ENCODE assay signal across 8 cellular contexts in the genomic region with DNA sequence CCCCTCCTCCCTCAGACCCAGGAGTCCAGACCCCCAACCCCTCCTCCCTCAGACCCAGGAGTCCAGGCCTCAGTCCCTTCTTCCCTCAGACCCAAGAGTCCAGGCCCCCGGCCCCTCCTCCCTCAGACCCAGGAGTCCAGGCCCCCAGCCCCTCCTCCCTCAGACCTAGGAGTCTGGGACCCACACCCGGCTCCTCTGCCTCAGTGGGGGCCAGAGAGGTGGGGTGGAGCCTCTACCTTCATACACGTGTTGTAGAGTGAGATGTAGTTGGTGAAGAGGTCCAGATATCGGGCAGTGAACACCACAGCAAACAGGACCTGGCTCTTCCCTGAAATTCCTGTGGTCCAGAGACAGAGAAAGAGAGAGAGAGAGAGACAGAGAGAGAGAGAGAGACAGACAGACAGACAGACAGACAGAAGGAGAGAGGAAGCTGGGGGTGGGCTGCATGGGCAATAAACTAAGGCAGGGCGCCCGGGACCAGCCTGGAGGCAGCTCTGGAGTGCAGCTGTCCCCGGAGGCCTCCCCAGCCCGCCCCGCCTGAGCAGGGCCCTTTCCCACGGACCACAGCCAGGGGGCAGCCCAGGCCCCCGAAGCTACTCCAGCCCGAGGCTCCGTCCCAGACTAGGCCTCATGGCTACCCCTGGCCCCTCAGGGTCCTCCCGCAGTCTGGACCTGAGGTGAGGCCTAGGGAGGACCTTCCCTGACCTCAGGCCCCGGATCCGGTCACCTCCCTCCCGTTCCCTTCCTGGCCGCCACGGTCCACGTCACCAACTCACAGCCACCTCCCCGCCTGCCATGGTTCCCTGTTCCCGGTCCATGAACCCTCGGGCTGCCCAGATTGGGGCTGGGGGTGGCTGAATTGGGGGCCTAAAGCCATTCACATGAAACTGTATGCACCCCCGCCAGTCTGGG. TPM values are rescaled to one million over a fixed set of nuclear protein-coding genes. Genes with fewer than 3 reads are reported as not detected.
A peak's percentile ranks its signal among the peaks of the same experiment; 100 is the strongest.
DNase-seq lines count a peak whose midpoint lies in the region; ATAC-seq, FAIRE-seq and TF ChIP-seq lines count a peak whose summit lies in the region.

No MANE protein-coding gene starts in this region.

- TF ChIP-seq CTCF in BE2C (IDR thresholded peaks at IDR 0.05; ENCODE audit: low read depth, low read length) (peak; percentile 66), mesothelial cell of epicardium (IDR thresholded peaks at IDR 0.05; ENCODE audit: unreplicated experiment) (peak; percentile 52)

- peak; percentile 95 for FAIRE-seq in endometrium (lab: Jason Lieb, UNC)

- H3K4me3 Mint-ChIP-seq in mesothelial cell of epicardium, result peak overlapping the region; percentile 96
- H3K4me3 Mint-ChIP-seq in stimulated activated naive B cell treated with anti-CD40 and anti-IgM and Interleukin-4, amounts not matched to agents 10 μg/mL and 1 μg/mL and 100 μg/mL, for 72 hours, result peak overlapping the region; percentile 93 to 99

- H3K4me3 ChIP-seq in BE2C (ENCODE audit: low read depth, low read length), result peak overlapping the region; percentile 75

- H3K27me3 ChIP-seq in BE2C, result peaks cover 19% of the 10 kb centered on the region

- peaks cover 30% of the 10 kb centered on the region for H3K36me3 ChIP-seq in BE2C

- peaks cover 10% of the 10 kb centered on the region for H3K4me1 ChIP-seq in BE2C

- ATAC-seq in GM19395 (IDR thresholded peaks at IDR 0.05; ENCODE audit: unreplicated experiment), result peak; percentile 58
- ATAC-seq in stimulated activated naive B cell treated with anti-CD40 and anti-IgM and Interleukin-4, amounts not matched to agents 10 μg/mL and 1 μg/mL and 100 μg/mL, for 72 hours (replicated peaks), result peak; percentile 71 to 74
- no peak for ATAC-seq in GM21423 (IDR thresholded peaks at IDR 0.05; ENCODE audit: unreplicated experiment)

- H3K4me1 Mint-ChIP-seq in mesothelial cell of epicardium, result peaks cover 28% of the 10 kb centered on the region
- peaks cover 26 to 45% of the 10 kb centered on the region in 2 donors for H3K4me1 Mint-ChIP-seq in stimulated activated naive B cell treated with anti-CD40 and anti-IgM and Interleukin-4, amounts not matched to agents 10 μg/mL and 1 μg/mL and 100 μg/mL, for 72 hours

- DNase-seq in BE2C (peak; percentile 80), NCI-H2171 treated with DMSO at 0.1 percent for 48 hours (lab: John Stamatoyannopoulos, UW) (peak; percentile 49), activated T-cell treated with anti-CD3 and anti-CD28 coated beads for 1 hour (ENCODE audit: low read depth) (peak; percentile 53), mesothelial cell of epicardium (ENCODE audit: low spot score in 2 of 2, unreplicated experiment in 2 of 2) (peak in 1 of 2 experiments; percentile 82)
- DNase-seq in stimulated activated naive B cell treated with anti-CD40 and anti-IgM and Interleukin-4, amounts not matched to agents 10 μg/mL and 1 μg/mL and 100 μg/mL, for 72 hours, result no peak

- H3K9me3 Mint-ChIP-seq in mesothelial cell of epicardium, result no peaks in the 10 kb centered on the region
- no peaks in the 10 kb centered on the region for H3K9me3 Mint-ChIP-seq in stimulated activated naive B cell treated with anti-CD40 and anti-IgM and Interleukin-4, amounts not matched to agents 10 μg/mL and 1 μg/mL and 100 μg/mL, for 72 hours

- peaks cover 20% of the 10 kb centered on the region for H3K27me3 Mint-ChIP-seq in mesothelial cell of epicardium (ENCODE audit: low read depth)
- peaks cover 19 to 21% of the 10 kb centered on the region in 2 donors for H3K27me3 Mint-ChIP-seq in stimulated activated naive B cell treated with anti-CD40 and anti-IgM and Interleukin-4, amounts not matched to agents 10 μg/mL and 1 μg/mL and 100 μg/mL, for 72 hours

- H3K36me3 Mint-ChIP-seq in mesothelial cell of epicardium, result peaks cover 18% of the 10 kb centered on the region
- peaks cover 15 to 21% of the 10 kb centered on the region in 2 donors for H3K36me3 Mint-ChIP-seq in stimulated activated naive B cell treated with anti-CD40 and anti-IgM and Interleukin-4, amounts not matched to agents 10 μg/mL and 1 μg/mL and 100 μg/mL, for 72 hours

- H3K27ac Mint-ChIP-seq in mesothelial cell of epicardium, result peak overlapping the region; percentile 97
- H3K27ac Mint-ChIP-seq in stimulated activated naive B cell treated with anti-CD40 and anti-IgM and Interleukin-4, amounts not matched to agents 10 μg/mL and 1 μg/mL and 100 μg/mL, for 72 hours, result peak overlapping the region; percentile 94

- H3K9me3 ChIP-seq in BE2C, result no peaks in the 10 kb centered on the region

RNA-seq across cellular contexts. Expression of a gene that starts 0.9 kb away (rescaled TPM):
- polyA plus RNA-seq in BE2C (2012; ENCODE audit: insufficient read depth, insufficient read length, low read depth), result 63.3 TPM
- 255 to 262 TPM (median 260 TPM) in 3 replicates for total RNA-seq in mesothelial cell of epicardium

RNA-seq across cellular contexts. Expression of a gene that starts 3.0 kb away (rescaled TPM):
- polyA plus RNA-seq in BE2C (2012; ENCODE audit: insufficient read depth, insufficient read length, low read depth), result 0.31 TPM
- total RNA-seq in mesothelial cell of epicardium, result 14.5 to 15.8 TPM (median 15.7 TPM) in 3 replicates

RNA-seq across cellular contexts. Expression of a gene that starts 26.3 kb away (rescaled TPM):
- 1.7 TPM for polyA plus RNA-seq in BE2C (2012; ENCODE audit: insufficient read depth, insufficient read length, low read depth)
- total RNA-seq in mesothelial cell of epicardium, result not detected in 3 replicates

RNA-seq across cellular contexts. Expression of a gene that starts 26.7 kb away (rescaled TPM):
- polyA plus RNA-seq in BE2C (2012; ENCODE audit: insufficient read depth, insufficient read length, low read depth), result 3.1 TPM
- total RNA-seq in mesothelial cell of epicardium, result 8.2 to 11.7 TPM (median 8.6 TPM) in 3 replicates

RNA-seq across cellular contexts. Expression of a gene that starts 55.3 kb away (rescaled TPM):
- 82.6 TPM for polyA plus RNA-seq in BE2C (2012; ENCODE audit: insufficient read depth, insufficient read length, low read depth)
- total RNA-seq in mesothelial cell of epicardium, result 34.0 to 36.5 TPM (median 36.2 TPM) in 3 replicates
